ENCODE assay signal across 8 cellular contexts in genomic region chr17:58487589-58488427, GRCh38. TPM values are rescaled to one million over a fixed set of nuclear protein-coding genes. Genes with fewer than 3 reads are reported as not detected.
DNase-seq lines count a peak whose midpoint lies in the region; ATAC-seq, FAIRE-seq and TF ChIP-seq lines count a peak whose summit lies in the region.

Gene HSF5 (minus strand): TSS chr17:58488408. CDS start chr17:58488274, 134 bp downstream.

- H3K79me2 ChIP-seq in neural progenitor cell (ENCODE audit: low read depth), result no peaks in the 10 kb centered on the region

- TF ChIP-seq POLR2A in esophagus muscularis mucosa (IDR thresholded peaks at IDR 0.05; ENCODE audit: low read depth), result no peak

- DNase-seq in GM18507 (ENCODE audit: extremely low spot score, insufficient read length, low read depth) (peak; percentile 36), esophagus muscularis mucosa (ENCODE audit: extremely low spot score) (peak; percentile 74), neural progenitor cell (ENCODE audit: low spot score) (no peak), amniotic stem cell (lab: John Stamatoyannopoulos, UW) (no peak), superior temporal gyrus (ENCODE audit: extremely low spot score) (no peak)
- peak; percentile 78 for DNase-seq in activated CD8-positive, alpha-beta T cell treated with anti-CD3 and anti-CD28 coated beads, Interleukin-2, amount 10 ng/mL, durations not matched to agents 7 days and 5 days
- peak; percentile 71 to 73 for DNase-seq in stimulated activated CD4-positive, alpha-beta T cell treated with anti-CD3 and anti-CD28 coated beads, Interleukin-4, amount 100 ng/mL, for 4 hours

- H3K4me3 Mint-ChIP-seq in activated CD8-positive, alpha-beta T cell treated with anti-CD3 and anti-CD28 coated beads, Interleukin-2, amount 10 ng/mL, durations not matched to agents 7 days and 5 days, result peak within 1 kb of the TSS; percentile 22
- H3K4me3 Mint-ChIP-seq in neural progenitor cell, result no peak within 1 kb of the TSS

- 42% methylated on average over 31 of the region's 98 CpGs for whole genome bisulfite sequencing in esophagus muscularis mucosa

- no peaks in the 10 kb centered on the region for H3K9me3 ChIP-seq in esophagus muscularis mucosa
- no peaks in the 10 kb centered on the region for H3K9me3 ChIP-seq in neural progenitor cell (ENCODE audit: low read depth)

- H3K27ac Mint-ChIP-seq in activated CD8-positive, alpha-beta T cell treated with anti-CD3 and anti-CD28 coated beads, Interleukin-2, amount 10 ng/mL, durations not matched to agents 7 days and 5 days, result no peak within 1 kb of the TSS
- H3K27ac Mint-ChIP-seq in neural progenitor cell, result no peak within 1 kb of the TSS

- peak; percentile 88 for ATAC-seq in activated CD8-positive, alpha-beta T cell treated with anti-CD3 and anti-CD28 coated beads, Interleukin-2, amount 10 ng/mL, durations not matched to agents 7 days and 5 days
- no peak for ATAC-seq in GM21717 (IDR thresholded peaks at IDR 0.05; ENCODE audit: unreplicated experiment)

- H3K4me1 ChIP-seq in esophagus muscularis mucosa (peaks cover 0 to 12% (median 11%) of the 10 kb centered on the region in 4 donors), neural progenitor cell (no peaks in the 10 kb centered on the region)

- no peak within 1 kb of the TSS for H3K4me2 ChIP-seq in neural progenitor cell

- no peaks in the 10 kb centered on the region for H3K9me3 Mint-ChIP-seq in activated CD8-positive, alpha-beta T cell treated with anti-CD3 and anti-CD28 coated beads, Interleukin-2, amount 10 ng/mL, durations not matched to agents 7 days and 5 days (ENCODE audit: insufficient read depth)
- no peaks in the 10 kb centered on the region for H3K9me3 Mint-ChIP-seq in neural progenitor cell

- H3K27me3 Mint-ChIP-seq in activated CD8-positive, alpha-beta T cell treated with anti-CD3 and anti-CD28 coated beads, Interleukin-2, amount 10 ng/mL, durations not matched to agents 7 days and 5 days (ENCODE audit: low read depth), result peaks cover 4% of the 10 kb centered on the region
- no peaks in the 10 kb centered on the region for H3K27me3 Mint-ChIP-seq in neural progenitor cell (ENCODE audit: insufficient read depth, low read depth)

- POLR2A ChIA-PET in activated CD8-positive, alpha-beta T cell treated with anti-CD3 and anti-CD28 coated beads, Interleukin-2, amount 10 ng/mL, durations not matched to agents 7 days and 5 days (lab: Charles Lee), result interaction anchor here (0.6 to 1.0 kb wide), 4 partner anchors 25 to 499 kb away, joined by 3 read pairs; no protein-coding TSS in a partner anchor

- peaks cover 10% of the 10 kb centered on the region for H3K4me1 Mint-ChIP-seq in activated CD8-positive, alpha-beta T cell treated with anti-CD3 and anti-CD28 coated beads, Interleukin-2, amount 10 ng/mL, durations not matched to agents 7 days and 5 days (ENCODE audit: low read depth)
- no peaks in the 10 kb centered on the region for H3K4me1 Mint-ChIP-seq in neural progenitor cell

- no peak within 1 kb of the TSS for H2AFZ ChIP-seq in neural progenitor cell (replicated peaks)

- peaks cover 35 to 55% (median 46%) of the 10 kb centered on the region in 4 donors for H3K36me3 ChIP-seq in esophagus muscularis mucosa
- peaks cover 12% of the 10 kb centered on the region for H3K36me3 ChIP-seq in neural progenitor cell

- H4K20me1 ChIP-seq in neural progenitor cell (ENCODE audit: low read depth), result no peaks in the 10 kb centered on the region

- H3K36me3 Mint-ChIP-seq in activated CD8-positive, alpha-beta T cell treated with anti-CD3 and anti-CD28 coated beads, Interleukin-2, amount 10 ng/mL, durations not matched to agents 7 days and 5 days (ENCODE audit: low read depth), result peaks cover 35% of the 10 kb centered on the region
- H3K36me3 Mint-ChIP-seq in neural progenitor cell, result peaks cover 29% of the 10 kb centered on the region

- no peaks in the 10 kb centered on the region for H3F3A ChIP-seq in neural progenitor cell (ENCODE audit: low read depth)

- H3K27me3 ChIP-seq in esophagus muscularis mucosa (no peaks in the 10 kb centered on the region), neural progenitor cell (no peaks in the 10 kb centered on the region)

- H3K9ac ChIP-seq in neural progenitor cell, result no peak within 1 kb of the TSS

- TF ChIP-seq CTCF in esophagus muscularis mucosa (IDR thresholded peaks at IDR 0.05), result peak; percentile 28 to 49 (median 38)
- no peak for TF ChIP-seq CTCF in neural progenitor cell (IDR thresholded peaks at IDR 0.05)

- peak within 1 kb of the TSS; percentile 36 to 46 (median 38) for H3K4me3 ChIP-seq in esophagus muscularis mucosa
- H3K4me3 ChIP-seq in neural progenitor cell, result no peak within 1 kb of the TSS

- no peak for TF ChIP-seq EP300 in esophagus muscularis mucosa (IDR thresholded peaks at IDR 0.05)

- peak; percentile 36 for FAIRE-seq in GM18507 (lab: Jason Lieb, UNC)

- intact Hi-C loops in esophagus muscularis mucosa (cut with DNase I), result no loop called here

- H3K27ac ChIP-seq in esophagus muscularis mucosa (replicated peaks in 1 of 4) (no peak within 1 kb of the TSS), neural progenitor cell (no peak within 1 kb of the TSS)

- CTCF ChIA-PET in activated CD8-positive, alpha-beta T cell treated with anti-CD3 and anti-CD28 coated beads, Interleukin-2, amount 10 ng/mL, durations not matched to agents 7 days and 5 days (lab: Charles Lee), result interaction anchor here (0.6 to 2.9 kb wide), 21 partner anchors 10 to 488 kb away, joined by 3 to 18 read pairs (median 4); partner anchors contain the start of genes MTMR4, RNF43 and SUPT4H1

RNA-seq across cellular contexts. Expression of gene HSF5, which starts in this region (rescaled TPM):
- under 1 TPM; 0.08 to 0.18 TPM for total RNA-seq in activated CD8-positive, alpha-beta T cell treated with anti-CD3 and anti-CD28 coated beads, Interleukin-2, amount 10 ng/mL, durations not matched to agents 7 days and 5 days
- under 1 TPM in 2 of 4 donors, not detected in 2; under 0.01 to 0.13 TPM for total RNA-seq in esophagus muscularis mucosa
- 0.03 TPM in 1 of 2 replicates, not detected in the other for total RNA-seq in neural progenitor cell (ENCODE audit: low replicate concordance)

Comparison
In these comparisons a context has a peak if more than half of its experiments do, and no peak if none do; other contexts are left out.
1. Peak in DNase-seq and ATAC-seq in activated CD8-positive, alpha-beta T cell treated with anti-CD3 and anti-CD28 coated beads, Interleukin-2, amount 10 ng/mL, durations not matched to agents 7 days and 5 days; RNA of the gene not detected or under 1 TPM.
2. Peak in DNase-seq and H3K4me3 ChIP-seq in esophagus muscularis mucosa; RNA of the gene not detected or under 1 TPM.
3. DNase-seq: peak in GM18507 (single experiment) and stimulated activated CD4-positive, alpha-beta T cell treated with anti-CD3 and anti-CD28 coated beads, Interleukin-4, amount 100 ng/mL, for 4 hours (2 of 2); none in neural progenitor cell (single experiment), amniotic stem cell (single experiment) and superior temporal gyrus (single experiment).